Comparison of ENCODE assay signal across 18 cellular contexts in genomic region chr1:83856381-83856780, GRCh38.
"Had no signal": no experiment of that assay in that cellular context is flagged by ENCODE, and none has a peak within 500 bp of the region (broad histone marks: within the 10 kb centered on the region; RNA-seq: fewer than 3 reads in every experiment).

No MANE protein-coding gene starts in this region.

- FAIRE-seq: endometrium had no signal

- H3K27me3 ChIP-seq: colonic mucosa, heart left ventricle had no signal

- H3K9me3 ChIP-seq: colonic mucosa, esophagus squamous epithelium, gastrocnemius medialis, heart left ventricle, left ventricle myocardium inferior, lower lobe of right lung, mucosa of descending colon had no signal

- H3K36me3 ChIP-seq: colonic mucosa, esophagus squamous epithelium, gastrocnemius medialis, heart left ventricle, left ventricle myocardium inferior, lower lobe of right lung had no signal

- DNase-seq: colonic mucosa; cortex of kidney; effector CD8-positive, alpha-beta T cell; effector memory CD8-positive, alpha-beta T cell; endodermal cell; esophagus squamous epithelium; foreskin melanocyte; gastrocnemius medialis; heart left ventricle; islet precursor cell; kidney; left colon; left ventricle myocardium inferior; lower lobe of right lung; mucosa of descending colon; naive B cell had no signal

- H3K27ac ChIP-seq: colonic mucosa, epithelial cell of prostate, esophagus squamous epithelium, gastrocnemius medialis, heart left ventricle, left ventricle myocardium inferior, lower lobe of right lung had no signal

- H3K4me1 ChIP-seq: colonic mucosa, gastrocnemius medialis, lower lobe of right lung had no signal

- H3K4me3 ChIP-seq: colonic mucosa, esophagus squamous epithelium, gastrocnemius medialis, heart left ventricle, left ventricle myocardium inferior, lower lobe of right lung, mucosa of descending colon had no signal
